ENCODE assay signal across 26 cellular contexts in genomic region chr19:30171795-30172642, GRCh38.
"Had no signal": no experiment of that assay in that cellular context is flagged by ENCODE, and none has a peak within 500 bp of the region (broad histone marks: within the 10 kb centered on the region; RNA-seq: fewer than 3 reads in every experiment).

No MANE protein-coding gene starts in this region.

- H3K27ac Mint-ChIP-seq: endodermal cell; naive thymus-derived CD8-positive, alpha-beta T cell; nephron progenitor cell; stimulated activated naive CD8-positive, alpha-beta T cell treated with anti-CD3 and anti-CD28 coated beads, Interleukin-15, amount 100 ng/mL, for 72 hours had no signal

- H3K36me3 Mint-ChIP-seq: naive thymus-derived CD8-positive, alpha-beta T cell had no signal

- H3K27ac ChIP-seq: epithelial cell of prostate, foreskin keratinocyte, gastroesophageal sphincter, heart left ventricle, hepatocyte, left lung, ovary, psoas muscle, skin epidermis, suprapubic skin had no signal

- H3K27me3 Mint-ChIP-seq: stimulated activated naive CD8-positive, alpha-beta T cell treated with anti-CD3 and anti-CD28 coated beads, Interleukin-15, amount 100 ng/mL, for 72 hours had no signal

- H3K4me1 ChIP-seq: foreskin keratinocyte, gastroesophageal sphincter, heart left ventricle, left lung, psoas muscle, suprapubic skin had no signal

- H3K9me3 Mint-ChIP-seq: naive thymus-derived CD8-positive, alpha-beta T cell; nephron progenitor cell had no signal

- H3K4me1 Mint-ChIP-seq: endodermal cell; naive thymus-derived CD8-positive, alpha-beta T cell; nephron progenitor cell; stimulated activated naive CD8-positive, alpha-beta T cell treated with anti-CD3 and anti-CD28 coated beads, Interleukin-15, amount 100 ng/mL, for 72 hours had no signal

- H3K9me3 ChIP-seq: gastroesophageal sphincter, heart left ventricle, left lung, ovary, psoas muscle, suprapubic skin, transverse colon had no signal

- H3K4me3 Mint-ChIP-seq: endodermal cell; naive thymus-derived CD8-positive, alpha-beta T cell; nephron progenitor cell; stimulated activated naive CD8-positive, alpha-beta T cell treated with anti-CD3 and anti-CD28 coated beads, Interleukin-15, amount 100 ng/mL, for 72 hours had no signal

- ATAC-seq: esophagus mucosa; foreskin keratinocyte; gastroesophageal sphincter; heart left ventricle; left cardiac atrium; left lung; naive thymus-derived CD8-positive, alpha-beta T cell; psoas muscle; right cardiac atrium; stimulated activated naive CD8-positive, alpha-beta T cell treated with anti-CD3 and anti-CD28 coated beads, Interleukin-15, amount 100 ng/mL, for 72 hours had no signal

- DNase-seq: cortex of kidney; effector CD4-positive, alpha-beta T cell; endodermal cell; foreskin keratinocyte; heart left ventricle; left cardiac atrium; left lung; mesenchymal stem cell; naive thymus-derived CD8-positive, alpha-beta T cell; nephron progenitor cell; occipital lobe; ovary; psoas muscle; right cardiac atrium; stimulated activated CD4-positive, alpha-beta T cell treated with anti-CD3 and anti-CD28 coated beads, Interleukin-15, amount 100 ng/mL, for 24 hours; stimulated activated CD4-positive, alpha-beta T cell treated with anti-CD3 and anti-CD28 coated beads, Interleukin-2, amount 100 ng/mL, for 48 hours; stimulated activated CD8-positive, alpha-beta memory T cell treated with anti-CD3 and anti-CD28 coated beads, Interleukin-4, amount 100 ng/mL, for 48 hours; stimulated activated naive CD4-positive, alpha-beta T cell; stimulated activated naive CD8-positive, alpha-beta T cell treated with anti-CD3 and anti-CD28 coated beads, Interleukin-15, amount 100 ng/mL, for 72 hours; transverse colon had no signal

- H3K4me3 ChIP-seq: gastroesophageal sphincter, heart left ventricle, hepatocyte, left lung, ovary, psoas muscle, skin epidermis, suprapubic skin, transverse colon had no signal

- H3K36me3 ChIP-seq: gastroesophageal sphincter, heart left ventricle, left lung, ovary, suprapubic skin, transverse colon had no signal
